ENCODE assay signal across 8 cellular contexts in genomic region chr5:81194633-81195333, GRCh38. TPM values are rescaled to one million over a fixed set of nuclear protein-coding genes. Genes with fewer than 3 reads are reported as not detected.
DNase-seq lines count a peak whose midpoint lies in the region; ATAC-seq, FAIRE-seq and TF ChIP-seq lines count a peak whose summit lies in the region.

No MANE protein-coding gene starts in this region.

- no peaks in the 10 kb centered on the region for H3K36me3 ChIP-seq in HEK293 (ENCODE audit: control insufficient read depth in 2 of 2, insufficient read depth in 1 of 2, low read length in 2 of 2)
- no peaks in the 10 kb centered on the region for H3K36me3 ChIP-seq in left ventricle myocardium inferior
- no peaks in the 10 kb centered on the region for H3K36me3 ChIP-seq in rectal smooth muscle tissue (ENCODE audit: control insufficient read depth, insufficient read depth, low read length)
- H3K36me3 ChIP-seq in vagina, result no peaks in the 10 kb centered on the region

- peak overlapping the region in 2 of 3 donors; percentile 16 to 17 for H3K4me3 Mint-ChIP-seq in T-cell
- H3K4me3 Mint-ChIP-seq in activated naive CD8-positive, alpha-beta T cell treated with anti-CD3 and anti-CD28 coated beads, Interleukin-2, amount 50 U/mL, for 24 hours, result peak overlapping the region; percentile 48

- no peak overlapping the region for H3K27ac ChIP-seq in HEK293 (ENCODE audit: extremely low read depth, low read depth, low read length)
- H3K27ac ChIP-seq in left ventricle myocardium inferior (replicated peaks), result no peak overlapping the region
- no peak overlapping the region for H3K27ac ChIP-seq in rectal smooth muscle tissue (ENCODE audit: low read depth, low read length)
- no peak overlapping the region for H3K27ac ChIP-seq in vagina

- CTCF ChIA-PET in HEK293 (lab: Yijun Ruan, JAX), result interaction anchor here (0.6 to 3.4 kb wide), 36 partner anchors 9 to 1318 kb away, joined by 3 to 34 read pairs (median 4); no protein-coding TSS in a partner anchor
- CTCF ChIA-PET in T-cell (lab: Charles Lee), result interaction anchor here (0.5 to 3.6 kb wide), 17 partner anchors 12 to 1331 kb away, joined by 3 to 26 read pairs (median 3); no protein-coding TSS in a partner anchor

- H3K9me3 Mint-ChIP-seq in T-cell, result no peaks in the 10 kb centered on the region
- no peaks in the 10 kb centered on the region for H3K9me3 Mint-ChIP-seq in activated naive CD8-positive, alpha-beta T cell treated with anti-CD3 and anti-CD28 coated beads, Interleukin-2, amount 50 U/mL, for 24 hours

- DNase-seq in NB4 (ENCODE audit: low read depth), result peak; percentile 81
- peak; percentile 51 to 83 (median 74) for DNase-seq in T-cell
- peak; percentile 88 for DNase-seq in activated naive CD8-positive, alpha-beta T cell treated with anti-CD3 and anti-CD28 coated beads, Interleukin-2, amount 50 U/mL, for 24 hours
- DNase-seq in left ventricle myocardium inferior, result peak; percentile 83
- DNase-seq in vagina (ENCODE audit: extremely low spot score in 2 of 2), result no peak

- intact Hi-C loops in left ventricle myocardium inferior (cut with micrococcal nuclease), result loop anchor here (10.0 kb wide), 1 partner anchor 510 kb away; no protein-coding TSS in a partner anchor
- intact Hi-C loops in vagina (cut with DNase I), result no loop called here

- ATAC-seq in T-cell (replicated peaks in 1 of 4), result peak; percentile 96 to 98 (median 98)
- ATAC-seq in activated naive CD8-positive, alpha-beta T cell treated with anti-CD3 and anti-CD28 coated beads, Interleukin-2, amount 50 U/mL, for 24 hours, result peak; percentile 98

- peaks cover 9 to 10% (median 9%) of the 10 kb centered on the region in 3 donors for H3K4me1 Mint-ChIP-seq in T-cell
- H3K4me1 Mint-ChIP-seq in activated naive CD8-positive, alpha-beta T cell treated with anti-CD3 and anti-CD28 coated beads, Interleukin-2, amount 50 U/mL, for 24 hours, result peaks cover 8% of the 10 kb centered on the region

- H3K9ac ChIP-seq in rectal smooth muscle tissue (ENCODE audit: low read length), result no peak overlapping the region

- H3K27me3 Mint-ChIP-seq in T-cell, result no peaks in the 10 kb centered on the region
- peaks cover 3% of the 10 kb centered on the region for H3K27me3 Mint-ChIP-seq in activated naive CD8-positive, alpha-beta T cell treated with anti-CD3 and anti-CD28 coated beads, Interleukin-2, amount 50 U/mL, for 24 hours

- H3K9me3 ChIP-seq in HEK293 (ENCODE audit: control insufficient read depth, insufficient read depth, low read depth, low read length) (no peaks in the 10 kb centered on the region), left ventricle myocardium inferior (replicated peaks) (no peaks in the 10 kb centered on the region), vagina (no peaks in the 10 kb centered on the region)

- H3K4me1 ChIP-seq in HEK293 (ENCODE audit: control insufficient read depth, insufficient read depth, low read length) (no peaks in the 10 kb centered on the region), left ventricle myocardium inferior (peaks cover 17% of the 10 kb centered on the region), rectal smooth muscle tissue (ENCODE audit: control insufficient read depth, insufficient read depth, low read length) (no peaks in the 10 kb centered on the region), vagina (peaks cover 7% of the 10 kb centered on the region)

- TF ChIP-seq POLR2A in NB4 (IDR thresholded peaks at IDR 0.05; ENCODE audit: extremely low read depth, insufficient read length) (no peak), vagina (IDR thresholded peaks at IDR 0.05) (no peak)

- peak; percentile 93 for FAIRE-seq in G401.6 (lab: Jason Lieb, UNC)

- no peaks in the 10 kb centered on the region for H3K36me3 Mint-ChIP-seq in T-cell
- H3K36me3 Mint-ChIP-seq in activated naive CD8-positive, alpha-beta T cell treated with anti-CD3 and anti-CD28 coated beads, Interleukin-2, amount 50 U/mL, for 24 hours (ENCODE audit: low read depth), result no peaks in the 10 kb centered on the region

- H3K27me3 ChIP-seq in left ventricle myocardium inferior (ENCODE audit: low read depth), result no peaks in the 10 kb centered on the region
- no peaks in the 10 kb centered on the region for H3K27me3 ChIP-seq in rectal smooth muscle tissue (ENCODE audit: control insufficient read depth, insufficient read depth, low read length)
- H3K27me3 ChIP-seq in vagina, result no peaks in the 10 kb centered on the region

- TF ChIP-seq CTCF in HEK293 (tag by site-specific recombination; IDR thresholded peaks at IDR 0.05) (peak; percentile 90), NB4 (IDR thresholded peaks at IDR 0.05; ENCODE audit: low read depth, low read length) (peak; percentile 79), left ventricle myocardium inferior (IDR thresholded peaks at IDR 0.05; ENCODE audit: borderline replicate concordance) (peak; percentile 97), vagina (IDR thresholded peaks at IDR 0.05) (peak; percentile 75 to 80 (median 80))

- H3K27ac Mint-ChIP-seq in T-cell, result peak overlapping the region; percentile 54 to 68
- no peak overlapping the region for H3K27ac Mint-ChIP-seq in activated naive CD8-positive, alpha-beta T cell treated with anti-CD3 and anti-CD28 coated beads, Interleukin-2, amount 50 U/mL, for 24 hours

- H3K4me3 ChIP-seq in HEK293 (ENCODE audit: low read depth, low read length) (no peak overlapping the region), NB4 (ENCODE audit: low read depth, low read length) (no peak overlapping the region), left ventricle myocardium inferior (peak overlapping the region; percentile 15), rectal smooth muscle tissue (ENCODE audit: low read length) (peak overlapping the region; percentile 7), vagina (no peak overlapping the region)

- POLR2A ChIA-PET in HEK293 (lab: Yijun Ruan, JAX) (no interaction called here), T-cell (lab: Charles Lee) (no interaction called here)

TF ChIP-seq in HEK293, 187 proteins besides CTCF, POLR2A, EP300 and RAD21 (continues in another document):
- no peak for TF ChIP-seq ZNF398 (tag by site-specific recombination; IDR thresholded peaks at IDR 0.05)
- TF ChIP-seq ZNF530 (tag by site-specific recombination; IDR thresholded peaks at IDR 0.05; ENCODE audit: low read depth), result no peak
- no peak for TF ChIP-seq FEZF1 (tag by site-specific recombination; IDR thresholded peaks at IDR 0.05)
- TF ChIP-seq, protein P1, sequence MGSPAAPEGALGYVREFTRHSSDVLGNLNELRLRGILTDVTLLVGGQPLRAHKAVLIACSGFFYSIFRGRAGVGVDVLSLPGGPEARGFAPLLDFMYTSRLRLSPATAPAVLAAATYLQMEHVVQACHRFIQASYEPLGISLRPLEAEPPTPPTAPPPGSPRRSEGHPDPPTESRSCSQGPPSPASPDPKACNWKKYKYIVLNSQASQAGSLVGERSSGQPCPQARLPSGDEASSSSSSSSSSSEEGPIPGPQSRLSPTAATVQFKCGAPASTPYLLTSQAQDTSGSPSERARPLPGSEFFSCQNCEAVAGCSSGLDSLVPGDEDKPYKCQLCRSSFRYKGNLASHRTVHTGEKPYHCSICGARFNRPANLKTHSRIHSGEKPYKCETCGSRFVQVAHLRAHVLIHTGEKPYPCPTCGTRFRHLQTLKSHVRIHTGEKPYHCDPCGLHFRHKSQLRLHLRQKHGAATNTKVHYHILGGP (tag by site-specific recombination; IDR thresholded peaks at IDR 0.05), result no peak
- no peak for TF ChIP-seq ZNF747 (tag by site-specific recombination; IDR thresholded peaks at IDR 0.05)
- no peak for TF ChIP-seq GLI2 (tag by site-specific recombination; IDR thresholded peaks at IDR 0.05; ENCODE audit: borderline replicate concordance, low read depth)
- no peak for TF ChIP-seq ZNF549 (tag by site-specific recombination; IDR thresholded peaks at IDR 0.05)
- no peak for TF ChIP-seq ZNF658 (tag by site-specific recombination; IDR thresholded peaks at IDR 0.05)
- TF ChIP-seq SP2 (tag by site-specific recombination; IDR thresholded peaks at IDR 0.05), result no peak
- TF ChIP-seq SP3 (tag by site-specific recombination; IDR thresholded peaks at IDR 0.05), result peak; percentile 35; the same call in 1 of the 2 replicates
- TF ChIP-seq ZNF654 (tag by site-specific recombination; IDR thresholded peaks at IDR 0.05; ENCODE audit: low read depth), result peak; percentile 97

RNA-seq across cellular contexts. Expression of gene CKMT2, which starts 38.3 kb away (rescaled TPM):
- total RNA-seq in T-cell (under 1 TPM in 3 of 5 donors, not detected in 2; 0.38 to 0.58 (median 0.40) TPM), left ventricle myocardium inferior (1,824 TPM), vagina (3.4 TPM)

Comparison
In these comparisons a context has a peak if more than half of its experiments do, and no peak if none do; other contexts are left out.
1. H3K4me3 ChIP-seq: peak in left ventricle myocardium inferior (single experiment) and rectal smooth muscle tissue (single experiment); none in HEK293 (single experiment), NB4 (single experiment) and vagina (0 of 2).
2. DNase-seq: peak in NB4 (single experiment), T-cell (34 of 34), activated naive CD8-positive, alpha-beta T cell treated with anti-CD3 and anti-CD28 coated beads, Interleukin-2, amount 50 U/mL, for 24 hours (single experiment) and left ventricle myocardium inferior (single experiment); none in vagina (0 of 2).
3. RNA of gene CKMT2, which starts 38.3 kb away (total RNA-seq): 1,824 TPM in left ventricle myocardium inferior (single experiment); 3.4 TPM in vagina (single experiment) and 0.38 to 0.58 TPM in T-cell; every median in the first group is over 100 times any median in the second.
4. Peak in every context shown above with its lines, with median percentiles within 50 percentile points of each other: CTCF ChIP-seq.